ENCODE assay signal across 12 cellular contexts in the genomic region with DNA sequence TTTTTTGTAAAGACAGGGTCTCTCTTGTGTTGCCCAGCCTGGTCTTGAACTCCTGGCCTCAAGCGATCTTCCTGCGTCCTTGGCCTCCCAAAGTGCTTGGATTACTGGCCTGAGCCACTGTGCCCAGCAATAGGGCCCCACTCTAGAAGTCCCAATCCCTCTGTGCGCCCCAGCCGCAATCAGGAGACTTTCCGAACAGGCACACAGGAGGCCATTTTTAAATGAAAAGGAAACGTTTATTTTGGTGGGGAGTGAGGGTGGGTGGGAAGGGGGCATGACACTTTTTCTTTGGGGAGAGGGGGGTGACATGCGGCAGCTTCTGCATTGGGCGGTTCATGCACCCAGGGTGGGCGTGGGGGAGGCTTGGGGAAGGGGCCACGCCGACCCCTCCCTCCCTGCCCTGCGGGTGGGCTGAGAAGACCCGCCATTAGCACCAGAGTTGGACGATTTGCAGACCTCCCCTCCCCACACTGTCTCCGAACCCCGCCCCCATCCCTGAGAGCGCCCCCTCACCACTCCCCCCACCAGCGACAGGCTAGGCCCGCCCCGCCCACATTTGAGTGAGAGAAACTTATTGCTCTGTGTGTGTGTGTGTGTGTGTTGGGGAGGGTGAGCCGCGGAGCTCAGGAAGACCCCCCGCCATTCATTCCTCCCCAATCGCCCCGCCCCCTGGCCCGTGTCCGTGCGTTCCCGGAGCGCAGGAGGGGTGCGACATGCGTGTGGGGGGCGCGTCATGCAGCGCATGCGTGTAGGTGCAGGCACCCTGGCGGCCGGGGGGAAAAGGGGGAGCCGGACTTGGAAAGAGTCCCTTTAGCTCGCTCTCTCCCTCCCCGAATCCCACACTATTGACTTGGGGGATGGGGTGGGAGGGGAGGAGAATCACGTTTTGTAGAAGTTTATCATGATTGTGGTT. TPM values are rescaled to one million over a fixed set of nuclear protein-coding genes. Genes with fewer than 3 reads are reported as not detected.
A peak's percentile ranks its signal among the peaks of the same experiment; 100 is the strongest.
DNase-seq lines count a peak whose midpoint lies in the region; ATAC-seq and TF ChIP-seq lines count a peak whose summit lies in the region.
"Had no signal": no experiment of that assay in that cellular context is flagged by ENCODE, and none has a peak within 500 bp of the region (broad histone marks: within the 10 kb centered on the region; RNA-seq: fewer than 3 reads in every experiment).

No MANE protein-coding gene starts in this region.

- H2AFZ ChIP-seq in neural progenitor cell (replicated peaks) (no peak overlapping the region), PC-9 (no peak overlapping the region)

- TF ChIP-seq CTCF in brain (conservative IDR thresholded peaks at IDR 0.05): no peak
- peak; percentile 13 for TF ChIP-seq CTCF in neural progenitor cell (IDR thresholded peaks at IDR 0.05)
- no peak for TF ChIP-seq CTCF in PC-9 (conservative IDR thresholded peaks at IDR 0.05)

- H3K9me3 Mint-ChIP-seq in brain: peaks cover 0 to 70% (median 18%) of the 10 kb centered on the region in 5 experiments
- H3K9me3 Mint-ChIP-seq in neural progenitor cell: no peaks in the 10 kb centered on the region

- no peaks in the 10 kb centered on the region for H3K9me2 ChIP-seq in PC-9 (ENCODE audit: insufficient read depth)

- in situ Hi-C loops in G401 (cut with HindIII; ENCODE audit: low sequenced_read_pairs): no loop called here

- H3K4me3 Mint-ChIP-seq in brain: peak overlapping the region in 3 of 5 experiments; percentile 65 to 73 (median 73)
- H3K4me3 Mint-ChIP-seq in neural progenitor cell: peak overlapping the region; percentile 81

- H4K20me1 ChIP-seq in neural progenitor cell (ENCODE audit: low read depth): peaks cover 5% of the 10 kb centered on the region
- H4K20me1 ChIP-seq in PC-9 (ENCODE audit: insufficient read depth): peaks cover 6% of the 10 kb centered on the region; the same call in 1 of the 2 replicates

- H3K4me1 Mint-ChIP-seq in brain (peaks cover 34% of the 10 kb centered on the region), neural progenitor cell (peaks cover 33% of the 10 kb centered on the region)

- H3K27me3 ChIP-seq in neural progenitor cell (peaks cover 59% of the 10 kb centered on the region), PC-9 (ENCODE audit: insufficient read depth, low read depth) (no peaks in the 10 kb centered on the region)

- no peak overlapping the region for H3K9ac ChIP-seq in neural progenitor cell

- H3K36me3 ChIP-seq in neural progenitor cell (no peaks in the 10 kb centered on the region), PC-9 (ENCODE audit: low read depth) (no peaks in the 10 kb centered on the region)

- H3K9me3 ChIP-seq in neural progenitor cell (ENCODE audit: low read depth) (no peaks in the 10 kb centered on the region), PC-9 (ENCODE audit: insufficient read depth, low read depth) (no peaks in the 10 kb centered on the region)

- ATAC-seq in HG03159 (IDR thresholded peaks at IDR 0.05; ENCODE audit: unreplicated experiment) (no peak), GM21825 (IDR thresholded peaks at IDR 0.05; ENCODE audit: unreplicated experiment) (no peak)
- ATAC-seq: GM12878 had no signal

- H3F3A ChIP-seq in neural progenitor cell (ENCODE audit: low read depth) (peaks cover 46% of the 10 kb centered on the region), PC-9 (ENCODE audit: insufficient read depth, low read depth) (peaks cover 10% of the 10 kb centered on the region; the same call in 1 of the 2 replicates)

- H3K27ac ChIP-seq in neural progenitor cell: no peak overlapping the region
- no peak overlapping the region for H3K27ac ChIP-seq in PC-9
- H3K27ac ChIP-seq: skin epidermis had no signal

- intact Hi-C loops in PC-9 (cut with micrococcal nuclease; ENCODE audit: unreplicated experiment): no loop called here

- H3K36me3 Mint-ChIP-seq in brain (peaks cover 12% of the 10 kb centered on the region), neural progenitor cell (no peaks in the 10 kb centered on the region)

- H3K4me1 ChIP-seq in neural progenitor cell (peaks cover 14% of the 10 kb centered on the region), PC-9 (replicated peaks; ENCODE audit: insufficient read depth) (0 out of 2 replicates have a peak, but pooled peaks cover 3% of the 10 kb centered on the region)

- H3K27ac Mint-ChIP-seq in brain (no peak overlapping the region), neural progenitor cell (no peak overlapping the region)

- peaks cover 76% of the 10 kb centered on the region for H3K27me3 Mint-ChIP-seq in brain
- H3K27me3 Mint-ChIP-seq in neural progenitor cell (ENCODE audit: insufficient read depth, low read depth): peaks cover 40% of the 10 kb centered on the region

- POLR2A ChIA-PET in PC-9 (lab: Charles Lee; ENCODE audit: unreplicated experiment): interaction anchor here (0.7 kb wide), 1 partner anchor 21 kb away, joined by 3 read pairs; no protein-coding TSS in a partner anchor

- no TSS peak for BruUV-seq in PC-9 (replicated peaks; lab: Mats Ljungman, UMichigan)

- CTCF ChIA-PET in PC-9 (lab: Charles Lee): interaction anchor here (0.7 to 0.9 kb wide), 2 partner anchors 75 to 109 kb away, joined by 5 to 13 read pairs; no protein-coding TSS in a partner anchor

- H3K4me2 ChIP-seq in neural progenitor cell (peak overlapping the region; percentile 82), PC-9 (no peak overlapping the region)

- DNase-seq in G401 (ENCODE audit: low spot score): peak; percentile 64
- DNase-seq in NCI-H1436 treated with DMSO at 0.1 percent for 48 hours (lab: John Stamatoyannopoulos, UW): peak; percentile 19
- peak; percentile 82 for DNase-seq in neural progenitor cell (ENCODE audit: low spot score)
- no peak for DNase-seq in PC-9
- DNase-seq in cortex of kidney (lab: John Stamatoyannopoulos, UW): no peak
- DNase-seq: activated CD4-positive, alpha-beta T cell treated with anti-CD3 and anti-CD28 coated beads, Interleukin-2, amount 50 U/mL, for 48 hours had no signal

- H3K79me2 ChIP-seq in neural progenitor cell (ENCODE audit: low read depth) (no peaks in the 10 kb centered on the region), PC-9 (ENCODE audit: low read depth) (no peaks in the 10 kb centered on the region)

- peak overlapping the region; percentile 49 for H3K4me3 ChIP-seq in neural progenitor cell
- H3K4me3 ChIP-seq in PC-9: no peak overlapping the region
- H3K4me3 ChIP-seq: GM12878, skin epidermis had no signal

RNA-seq across cellular contexts. Expression of a gene that starts 17.2 kb away (rescaled TPM):
- 3.4 and 4.3 TPM in 2 replicates for total RNA-seq in G401 (2014; rRNA removed; shearing (Covaris generic))
- polyA plus RNA-seq in brain (ENCODE audit: insufficient read depth, low read depth, low replicate concordance): 12.3 TPM
- total RNA-seq in neural progenitor cell (ENCODE audit: low replicate concordance) (0.41 and 1.2 TPM in 2 replicates), PC-9 (2021) (9.0 and 9.4 TPM in 2 replicates)
- total RNA-seq: M059J had no signal

RNA-seq across cellular contexts. Expression of a gene that starts 53.5 kb away (rescaled TPM):
- 0.24 TPM in 1 of 2 replicates, not detected in the other for total RNA-seq in G401 (2014; rRNA removed; shearing (Covaris generic))
- polyA plus RNA-seq in brain (ENCODE audit: insufficient read depth, low read depth, low replicate concordance): 0.17 TPM
- total RNA-seq in neural progenitor cell (ENCODE audit: low replicate concordance) (0.11 and 2.3 TPM in 2 replicates), PC-9 (2021) (1.7 and 1.8 TPM in 2 replicates)

Comparison
In these comparisons a context has a peak if more than half of its experiments do, and no peak if none do; other contexts are left out.
1. DNase-seq: peak in G401 (single experiment), NCI-H1436 treated with DMSO at 0.1 percent for 48 hours (single experiment) and neural progenitor cell (single experiment); none in PC-9 (0 of 2) and cortex of kidney (single experiment).